In genomic region chr1:12314328-12314903, GRCh38 we compare ENCODE assay signal across 8 cellular contexts.
A peak's percentile ranks its signal among the peaks of the same experiment; 100 is the strongest.
DNase-seq lines count a peak whose midpoint lies in the region; ATAC-seq and TF ChIP-seq lines count a peak whose summit lies in the region.

No MANE protein-coding gene starts in this region.

- CTCF ChIA-PET in RWPE1 (lab: Yijun Ruan, JAX), result no interaction called here

- peak; percentile 0 for DNase-seq in A172 (ENCODE audit: low spot score)
- no peak for DNase-seq in GM12865 (ENCODE audit: low read depth)
- peak; percentile 26 for DNase-seq in RWPE1 (ENCODE audit: low spot score)
- DNase-seq in cardiac muscle cell (ENCODE audit: low read depth in 1 of 2, low spot score in 1 of 2), result peak; percentile 28 to 60
- no peak for DNase-seq in thoracic aorta (ENCODE audit: low spot score)
- no peak for DNase-seq in cerebellum (ENCODE audit: low spot score)
- DNase-seq in mucosa of descending colon, result no peak

- no peak for ATAC-seq in thoracic aorta (ENCODE audit: insufficient number of reproducible peaks, low FRiP score, low read depth)
- ATAC-seq in HG03342 (IDR thresholded peaks at IDR 0.05; ENCODE audit: unreplicated experiment), result no peak
- no peak for ATAC-seq in mucosa of descending colon

- H3K36me3 ChIP-seq in cardiac muscle cell (peaks cover 20% of the 10 kb centered on the region), thoracic aorta (peaks cover 30% of the 10 kb centered on the region), mucosa of descending colon (ENCODE audit: low read depth) (peaks cover 4% of the 10 kb centered on the region)

- no peak overlapping the region for H3K27ac ChIP-seq in RWPE1
- H3K27ac ChIP-seq in cardiac muscle cell, result no peak overlapping the region
- H3K27ac ChIP-seq in thoracic aorta, result peak overlapping the region; percentile 62 to 74

- intact Hi-C loops in mucosa of descending colon (cut with DNase I, micrococcal nuclease), result loop anchor here (10.0 kb wide), 2 partner anchors 310 to 340 kb away; no protein-coding TSS in a partner anchor

- TF ChIP-seq CTCF in GM12865 (IDR thresholded peaks at IDR 0.05; ENCODE audit: insufficient read depth, low read depth, low read length, missing control alignments) (peak; percentile 35), RWPE1 (conservative IDR thresholded peaks at IDR 0.05; ENCODE audit: low read depth) (peak; percentile 5; the same call in 1 of the 2 replicates), cardiac muscle cell (IDR thresholded peaks at IDR 0.05; ENCODE audit: low read depth, low read length) (peak; percentile 46), thoracic aorta (IDR thresholded peaks at IDR 0.05) (peak; percentile 47), mucosa of descending colon (IDR thresholded peaks at IDR 0.05) (no peak)

- POLR2A ChIA-PET in RWPE1 (lab: Yijun Ruan, JAX; ENCODE audit: low non-redundant PET), result no interaction called here

- H3K4me3 ChIP-seq in GM12865 (ENCODE audit: low read depth, low read length) (no peak overlapping the region), cardiac muscle cell (no peak overlapping the region), thoracic aorta (no peak overlapping the region), mucosa of descending colon (no peak overlapping the region)

- no peaks in the 10 kb centered on the region for H3K4me1 ChIP-seq in cardiac muscle cell (ENCODE audit: low read depth)
- H3K4me1 ChIP-seq in thoracic aorta (ENCODE audit: control insufficient read depth in 1 of 2, low read depth in 2 of 2), result peaks cover 21 to 48% of the 10 kb centered on the region in 2 donors
- H3K4me1 ChIP-seq in mucosa of descending colon (ENCODE audit: low read depth), result no peaks in the 10 kb centered on the region

- H3K27me3 ChIP-seq in cardiac muscle cell (no peaks in the 10 kb centered on the region), thoracic aorta (replicated peaks; ENCODE audit: insufficient read depth) (no peaks in the 10 kb centered on the region)

- no peaks in the 10 kb centered on the region for H3K9me3 ChIP-seq in cardiac muscle cell (ENCODE audit: low read depth)
- H3K9me3 ChIP-seq in thoracic aorta, result no peaks in the 10 kb centered on the region
- no peaks in the 10 kb centered on the region for H3K9me3 ChIP-seq in mucosa of descending colon

Comparison
In these comparisons a context has a peak if more than half of its experiments do, and no peak if none do; other contexts are left out.
1. DNase-seq: peak in A172 (single experiment), RWPE1 (single experiment) and cardiac muscle cell (2 of 2); none in GM12865 (single experiment), thoracic aorta (single experiment), cerebellum (single experiment) and mucosa of descending colon (0 of 3).
2. H3K27ac ChIP-seq: peak in thoracic aorta (2 of 2); none in RWPE1 (single experiment) and cardiac muscle cell (single experiment).